Comparison of ENCODE assay signal across 18 cellular contexts in genomic region chr1:240831191-240831631, GRCh38.
DNase-seq lines count a peak whose midpoint lies in the region; ATAC-seq and TF ChIP-seq lines count a peak whose summit lies in the region.
"Had no signal": no experiment of that assay in that cellular context is flagged by ENCODE, and none has a peak within 500 bp of the region (broad histone marks: within the 10 kb centered on the region; RNA-seq: fewer than 3 reads in every experiment).

No MANE protein-coding gene starts in this region.

- peak; percentile 76 for DNase-seq in BJ (ENCODE audit: low read depth)
- peak; percentile 29 for DNase-seq in LoVo (ENCODE audit: low spot score)
- peak; percentile 40 for DNase-seq in dedifferentiated amniotic fluid mesenchymal stem cell (ENCODE audit: extremely low spot score)
- peak; percentile 22 for DNase-seq in myocyte (ENCODE audit: low read depth)
- no peak for DNase-seq in NCI-H510A (lab: John Stamatoyannopoulos, UW)
- DNase-seq in suprapubic skin (ENCODE audit: low spot score in 2 of 2) = no peak
- no peak for DNase-seq in left cardiac atrium
- DNase-seq: activated CD4-positive, alpha-beta T cell treated with anti-CD3 and anti-CD28 coated beads, Interleukin-2, amount 50 U/mL, for 48 hours; NCI-H1092; NCI-H446; stimulated activated CD4-positive, alpha-beta T cell treated with anti-CD3 and anti-CD28 coated beads, Interleukin-2, amount 100 ng/mL, for 48 hours; T-helper 9 cell had no signal

- TF ChIP-seq CTCF in BJ (IDR thresholded peaks at IDR 0.05; ENCODE audit: insufficient read depth, low read depth, low read length) = no peak
- TF ChIP-seq CTCF in suprapubic skin (IDR thresholded peaks at IDR 0.05) = no peak

- no peaks in the 10 kb centered on the region for H3K4me1 ChIP-seq in suprapubic skin
- H3K4me1 ChIP-seq: BLaER1 treated with 17β-estradiol and CSF1 and Interleukin-3, amounts not matched to agents 10 nM and 100 nM had no signal

- POLR2A ChIA-PET in BJ (lab: Charles Lee) = no interaction called here

- no peaks in the 10 kb centered on the region for H3K9me3 ChIP-seq in suprapubic skin
- H3K9me3 ChIP-seq: BLaER1 treated with 17β-estradiol and CSF1 and Interleukin-3, amounts not matched to agents 10 nM and 100 nM had no signal

- no peak overlapping the region for H3K27ac ChIP-seq in suprapubic skin
- H3K27ac ChIP-seq: BLaER1 treated with 17β-estradiol and CSF1 and Interleukin-3, amounts not matched to agents 10 nM and 100 nM; cardiac muscle cell had no signal

- TF ChIP-seq EP300 in suprapubic skin (IDR thresholded peaks at IDR 0.05) = no peak

- no peaks in the 10 kb centered on the region for H3K36me3 ChIP-seq in BJ (ENCODE audit: control insufficient read depth, insufficient read depth, low read length)
- no peaks in the 10 kb centered on the region for H3K36me3 ChIP-seq in suprapubic skin
- H3K36me3 ChIP-seq: BLaER1 treated with 17β-estradiol and CSF1 and Interleukin-3, amounts not matched to agents 10 nM and 100 nM; cardiac muscle cell had no signal

- intact Hi-C loops in left cardiac atrium (cut with DNase I) = no loop called here

- ATAC-seq in left cardiac atrium (no peak), HG02970 (IDR thresholded peaks at IDR 0.05; ENCODE audit: low FRiP score, unreplicated experiment) (no peak)
- ATAC-seq: GM23338; Panc1; stimulated activated memory B cell treated with anti-CD40 and anti-IgM and Interleukin-4, amounts not matched to agents 10 μg/mL and 1 μg/mL and 100 μg/mL, for 72 hours had no signal

- CTCF ChIA-PET in BJ (lab: Yijun Ruan, JAX) = interaction anchor here (1.0 to 1.1 kb wide), 2 partner anchors 12 to 17 kb away, joined by 3 to 4 read pairs; no protein-coding TSS in a partner anchor

- TF ChIP-seq POLR2A in suprapubic skin (IDR thresholded peaks at IDR 0.05) = no peak

- H3K4me3 ChIP-seq in BJ (ENCODE audit: low read depth, low read length) = no peak overlapping the region
- no peak overlapping the region for H3K4me3 ChIP-seq in suprapubic skin
- H3K4me3 ChIP-seq: BLaER1 treated with 17β-estradiol and CSF1 and Interleukin-3, amounts not matched to agents 10 nM and 100 nM; cardiac muscle cell; GM23338 had no signal

- no peaks in the 10 kb centered on the region for H3K27me3 ChIP-seq in BJ (ENCODE audit: control insufficient read depth, insufficient read depth, low read length)
- no peaks in the 10 kb centered on the region for H3K27me3 ChIP-seq in suprapubic skin
- H3K27me3 ChIP-seq: BLaER1 treated with 17β-estradiol and CSF1 and Interleukin-3, amounts not matched to agents 10 nM and 100 nM; cardiac muscle cell had no signal

- 41% methylated on average over 3 of the region's 3 CpGs for WGBS in suprapubic skin

Comparison
In these comparisons a context has a peak if more than half of its experiments do, and no peak if none do; other contexts are left out.
1. DNase-seq: peak in BJ (single experiment), LoVo (single experiment), dedifferentiated amniotic fluid mesenchymal stem cell (single experiment) and myocyte (single experiment); none in NCI-H510A (single experiment), suprapubic skin (0 of 2) and left cardiac atrium (single experiment).